38 cellular contexts compared by ENCODE assay signal in the genomic region with DNA sequence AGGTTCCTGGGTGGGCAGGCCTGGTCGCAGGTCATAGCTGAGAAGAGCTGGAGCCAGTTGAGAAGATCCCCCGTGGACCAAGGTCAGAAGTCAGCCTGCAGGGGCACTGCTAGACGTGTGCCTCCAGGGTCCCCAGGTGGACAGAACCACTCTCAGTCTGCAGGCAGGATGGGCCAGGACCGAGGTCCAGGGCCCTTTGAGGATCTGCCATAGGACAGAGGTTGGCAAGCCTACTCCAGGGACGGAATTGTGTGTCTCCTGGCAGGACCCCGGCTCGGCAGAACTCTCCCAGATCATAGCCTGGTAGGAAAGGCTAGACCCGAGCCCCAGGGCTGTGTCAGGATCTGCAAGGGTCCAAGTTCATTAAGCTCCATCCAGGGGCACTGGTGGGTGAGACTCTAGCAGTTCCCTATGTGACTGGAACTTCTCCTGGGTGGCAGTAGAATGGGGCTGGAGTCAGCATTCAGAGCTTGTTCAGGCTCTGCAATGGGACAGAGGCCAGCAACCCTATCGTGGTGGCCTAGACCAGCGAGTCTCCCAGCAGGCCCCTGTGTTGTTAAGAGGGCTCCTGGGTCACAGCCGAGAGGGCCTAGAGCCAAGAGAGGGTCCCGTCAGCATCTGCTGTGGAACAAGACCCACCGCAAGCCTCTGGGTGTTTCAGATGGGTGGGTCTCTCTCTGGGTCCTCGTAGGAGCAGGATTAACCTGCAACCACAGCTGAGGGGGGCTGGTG. TPM values are rescaled to one million over a fixed set of nuclear protein-coding genes. Genes with fewer than 3 reads are reported as not detected.
"Had no signal": no experiment of that assay in that cellular context is flagged by ENCODE, and none has a peak within 500 bp of the region (broad histone marks: within the 10 kb centered on the region; RNA-seq: fewer than 3 reads in every experiment).

No MANE protein-coding gene starts in this region.

- H3K27me3 Mint-ChIP-seq: activated naive CD8-positive, alpha-beta T cell; central memory CD8-positive, alpha-beta T cell had no signal

- H3K4me3 Mint-ChIP-seq: activated B cell treated with CpG ODN at 0.5 μM for 24 hours; activated CD8-positive, alpha-beta T cell treated with anti-CD3 and anti-CD28 coated beads for 36 hours; activated naive CD8-positive, alpha-beta T cell; activated T-cell treated with anti-CD3 and anti-CD28 coated beads, Interleukin-2, amount 50 U/mL, for 4 hours; activated T-helper 17 cell treated with anti-CD3 and anti-CD28 coated beads, Interleukin-2, amount 50 U/mL, for 72 hours; central memory CD8-positive, alpha-beta T cell; dendritic cell treated with granulocyte-macrophage colony-stimulating factor and Interleukin-4, amounts not matched to agents 40 ng/mL and 50 ng/mL, for 4 days; endodermal cell; T-helper 17 cell; T-helper 2 cell treated with Interferon-gamma antibody and Interleukin-4, amounts not matched to agents 5 μg/mL and 100 μg/mL, for 36 hours had no signal

- ATAC-seq: activated CD4-positive, CD25-positive, alpha-beta regulatory T cell treated with anti-CD3 and anti-CD28 coated beads, Interleukin-2, amount 50 U/mL, for 24 hours; activated CD8-positive, alpha-beta T cell treated with anti-CD3 and anti-CD28 coated beads for 36 hours; activated T-cell treated with anti-CD3 and anti-CD28 coated beads, Interleukin-2, amount 50 U/mL, for 4 hours; activated T-helper 17 cell treated with anti-CD3 and anti-CD28 coated beads, Interleukin-2, amount 50 U/mL, for 72 hours; foreskin keratinocyte; gastrocnemius medialis; T-helper 17 cell had no signal

- H3K27ac ChIP-seq: brain microvascular endothelial cell, coronary artery, dorsolateral prefrontal cortex, esophagus muscularis mucosa, foreskin keratinocyte, gastrocnemius medialis, WERI-Rb-1 had no signal

- H3K4me1 Mint-ChIP-seq: activated T-helper 17 cell treated with anti-CD3 and anti-CD28 coated beads, Interleukin-2, amount 50 U/mL, for 72 hours; central memory CD8-positive, alpha-beta T cell had no signal

- H3K4me1 ChIP-seq: esophagus muscularis mucosa, foreskin keratinocyte, gastrocnemius medialis had no signal

- H3K9me3 Mint-ChIP-seq: activated B cell treated with CpG ODN at 0.5 μM for 24 hours; activated CD8-positive, alpha-beta T cell treated with anti-CD3 and anti-CD28 coated beads for 36 hours; activated T-cell treated with anti-CD3 and anti-CD28 coated beads, Interleukin-2, amount 50 U/mL, for 4 hours; central memory CD8-positive, alpha-beta T cell; dendritic cell treated with granulocyte-macrophage colony-stimulating factor and Interleukin-4, amounts not matched to agents 40 ng/mL and 50 ng/mL, for 4 days; endodermal cell; T-helper 2 cell treated with Interferon-gamma antibody and Interleukin-4, amounts not matched to agents 5 μg/mL and 100 μg/mL, for 36 hours had no signal

- H3K4me3 ChIP-seq: coronary artery, dorsolateral prefrontal cortex, esophagus muscularis mucosa, gastrocnemius medialis had no signal

- H3K27me3 ChIP-seq: brain microvascular endothelial cell, esophagus muscularis mucosa, foreskin keratinocyte had no signal

- H3K27ac Mint-ChIP-seq: activated B cell treated with CpG ODN at 0.5 μM for 24 hours; activated CD8-positive, alpha-beta T cell treated with anti-CD3 and anti-CD28 coated beads for 36 hours; activated naive CD8-positive, alpha-beta T cell; activated T-helper 17 cell treated with anti-CD3 and anti-CD28 coated beads, Interleukin-2, amount 50 U/mL, for 72 hours; dendritic cell treated with granulocyte-macrophage colony-stimulating factor and Interleukin-4, amounts not matched to agents 40 ng/mL and 50 ng/mL, for 4 days; endodermal cell; T-helper 17 cell; T-helper 2 cell treated with Interferon-gamma antibody and Interleukin-4, amounts not matched to agents 5 μg/mL and 100 μg/mL, for 36 hours had no signal

- H3K36me3 ChIP-seq: brain microvascular endothelial cell, esophagus muscularis mucosa, gastrocnemius medialis, WERI-Rb-1 had no signal

- DNase-seq: activated B cell treated with CpG ODN at 0.5 μM for 24 hours; activated CD4-positive, alpha-beta T cell treated with anti-CD3 and anti-CD28 coated beads for 48 hours; activated CD4-positive, alpha-beta T cell treated with anti-CD3 and anti-CD28 coated beads, Interleukin-2, amount 50 U/mL, for 1 hour; activated CD4-positive, alpha-beta T cell treated with anti-CD3 and anti-CD28 coated beads, Interleukin-2, amount 50 U/mL, for 48 hours; activated CD8-positive, alpha-beta memory T cell treated with anti-CD3 and anti-CD28 coated beads for 24 hours; activated CD8-positive, alpha-beta T cell treated with anti-CD3 and anti-CD28 coated beads for 36 hours; activated effector memory CD4-positive, alpha-beta T cell treated with Interleukin-2 at 50 U/mL for 16 hours; activated gamma-delta T cell treated with Interleukin-2 at 50 U/mL for 16 hours; activated naive CD4-positive, alpha-beta T cell treated with anti-CD3 and anti-CD28 coated beads, Interleukin-2, amount 50 U/mL, for 16 hours; activated naive CD4-positive, alpha-beta T cell treated with Interleukin-2 at 50 U/mL for 16 hours; activated T-cell treated with anti-CD3 and anti-CD28 coated beads, Interleukin-2, amount 50 U/mL, for 4 hours; amniotic stem cell; anterior cingulate cortex; brain microvascular endothelial cell; dorsolateral prefrontal cortex; effector memory CD4-positive, alpha-beta T cell; endodermal cell; erythroblast; foreskin keratinocyte; gastrocnemius medialis; glutamatergic neuron; T-helper 1 cell; T-helper 17 cell; T1000; WERI-Rb-1 had no signal

- H3K9me3 ChIP-seq: esophagus muscularis mucosa, gastrocnemius medialis had no signal

RNA-seq across cellular contexts. Expression of a gene that starts 18.2 kb away (rescaled TPM):
- total RNA-seq: activated B cell treated with CpG ODN at 0.5 μM for 24 hours; activated CD8-positive, alpha-beta T cell treated with anti-CD3 and anti-CD28 coated beads for 36 hours; activated T-cell treated with anti-CD3 and anti-CD28 coated beads, Interleukin-2, amount 50 U/mL, for 4 hours; activated T-helper 17 cell treated with anti-CD3 and anti-CD28 coated beads, Interleukin-2, amount 50 U/mL, for 72 hours; astrocyte; bronchial epithelial cell; cardiac septum; cerebellum; endodermal cell; esophagus muscularis mucosa; foreskin keratinocyte; gastrocnemius medialis; T-helper 17 cell had no signal
- polyA plus RNA-seq: adipose tissue, foreskin keratinocyte had no signal

RNA-seq across cellular contexts. Expression of a gene that starts 51.9 kb away (rescaled TPM):
- total RNA-seq: activated B cell treated with CpG ODN at 0.5 μM for 24 hours; activated CD8-positive, alpha-beta T cell treated with anti-CD3 and anti-CD28 coated beads for 36 hours; activated T-cell treated with anti-CD3 and anti-CD28 coated beads, Interleukin-2, amount 50 U/mL, for 4 hours; activated T-helper 17 cell treated with anti-CD3 and anti-CD28 coated beads, Interleukin-2, amount 50 U/mL, for 72 hours; astrocyte; bronchial epithelial cell; cardiac septum; cerebellum; esophagus muscularis mucosa; foreskin keratinocyte; gastrocnemius medialis; T-helper 17 cell had no signal
- polyA plus RNA-seq: adipose tissue, foreskin keratinocyte had no signal
